In the genomic region with DNA sequence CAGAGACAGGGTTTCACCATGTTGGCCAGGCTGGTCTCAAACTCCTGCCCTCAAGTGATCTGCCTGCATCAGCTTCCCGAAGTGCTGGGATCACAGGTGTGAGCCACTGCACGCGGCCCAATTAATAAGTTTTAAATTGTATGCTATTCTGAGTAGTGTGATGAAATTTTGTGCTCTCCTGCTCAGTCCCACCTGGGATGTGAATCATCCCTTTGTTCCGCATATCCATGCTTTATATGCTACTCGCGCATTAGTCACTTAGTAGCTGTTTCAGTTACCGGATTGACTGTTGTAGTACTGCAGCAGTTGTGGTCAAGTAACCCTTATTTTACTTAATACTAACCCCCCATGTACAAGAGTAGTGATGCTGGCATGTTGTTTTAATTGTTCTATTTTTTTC, we compare ENCODE assay signal across 1 cellular context.
TF ChIP-seq lines count a peak whose summit lies in the region.

No MANE protein-coding gene starts in this region.

TF ChIP-seq in HCT116, 20 proteins besides CTCF, POLR2A, EP300 and RAD21 (continued from another document):
- TF ChIP-seq CEBPB (IDR thresholded peaks at IDR 0.05; ENCODE audit: low read depth) (peak; percentile 93), JUND (IDR thresholded peaks at IDR 0.05) (peak; percentile 90), TCF7L2 (IDR thresholded peaks at IDR 0.05; ENCODE audit: borderline replicate concordance, extremely low read depth, insufficient read depth, insufficient read length) (no peak)
